In the genomic region with DNA sequence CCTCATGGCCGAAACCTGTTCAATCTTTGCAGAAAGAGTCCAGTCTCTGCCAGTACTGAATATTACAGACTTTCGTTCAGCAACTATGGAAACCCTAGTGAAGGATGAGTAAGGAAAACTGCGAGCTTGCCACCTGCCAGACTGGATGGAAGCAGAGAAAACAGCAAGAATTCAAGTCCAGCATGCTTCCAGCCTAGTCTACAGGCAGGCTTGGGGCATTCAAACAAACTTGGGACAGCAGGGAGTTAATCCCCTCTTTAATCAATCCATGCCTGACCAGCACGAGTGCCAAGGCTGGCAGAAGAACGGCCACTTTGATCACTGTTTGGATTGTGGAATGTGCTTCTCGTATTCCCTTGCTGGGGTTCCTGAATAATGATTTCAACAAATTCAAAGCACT, we compare ENCODE assay signal across 14 cellular contexts.
"Had no signal": no experiment of that assay in that cellular context is flagged by ENCODE, and none has a peak within 500 bp of the region (broad histone marks: within the 10 kb centered on the region; RNA-seq: fewer than 3 reads in every experiment).

No MANE protein-coding gene starts in this region.

- H3K36me3 Mint-ChIP-seq: activated naive CD8-positive, alpha-beta T cell; naive thymus-derived CD8-positive, alpha-beta T cell had no signal

- H3K4me1 Mint-ChIP-seq: naive thymus-derived CD8-positive, alpha-beta T cell had no signal

- H3K4me1 ChIP-seq: parathyroid adenoma had no signal

- H3K27me3 ChIP-seq: tibial artery had no signal

- H3K4me3 ChIP-seq: coronary artery, tibial artery had no signal

- H3K27ac ChIP-seq: coronary artery, parathyroid adenoma, tibial artery had no signal

- ATAC-seq: naive thymus-derived CD8-positive, alpha-beta T cell had no signal

- H3K4me3 Mint-ChIP-seq: activated CD4-positive, alpha-beta memory T cell treated with anti-CD3 and anti-CD28 coated beads for 36 hours; activated naive CD8-positive, alpha-beta T cell; activated T-helper 1 cell treated with anti-CD3 and anti-CD28 coated beads, Interleukin-12 subunit alpha, Interleukin-12 subunit beta, Interleukin-2, Interleukin-4 antibody, amounts not matched to agents 30 ng/mL and 10 ng/mL and 1 ng/mL, durations not matched to agents 14 hours and 24 hours and 36 hours; naive thymus-derived CD8-positive, alpha-beta T cell had no signal

- DNase-seq: activated CD4-positive, alpha-beta memory T cell treated with anti-CD3 and anti-CD28 coated beads for 36 hours; activated CD4-positive, alpha-beta T cell treated with anti-CD3 and anti-CD28 coated beads for 4 hours; activated gamma-delta T cell treated with Interleukin-2 at 50 U/mL for 16 hours; activated T-cell treated with anti-CD3 and anti-CD28 coated beads for 4 hours; foreskin melanocyte; mesenchymal stem cell; naive thymus-derived CD8-positive, alpha-beta T cell; stimulated activated naive CD4-positive, alpha-beta T cell; T1000; tibial artery had no signal

- H3K9me3 Mint-ChIP-seq: activated T-helper 1 cell treated with anti-CD3 and anti-CD28 coated beads, Interleukin-12 subunit alpha, Interleukin-12 subunit beta, Interleukin-2, Interleukin-4 antibody, amounts not matched to agents 30 ng/mL and 10 ng/mL and 1 ng/mL, durations not matched to agents 14 hours and 24 hours and 36 hours; naive thymus-derived CD8-positive, alpha-beta T cell had no signal

- H3K9me3 ChIP-seq: tibial artery had no signal

- H3K27me3 Mint-ChIP-seq: activated CD4-positive, alpha-beta memory T cell treated with anti-CD3 and anti-CD28 coated beads for 36 hours; activated naive CD8-positive, alpha-beta T cell; naive thymus-derived CD8-positive, alpha-beta T cell had no signal

- H3K27ac Mint-ChIP-seq: activated CD4-positive, alpha-beta memory T cell treated with anti-CD3 and anti-CD28 coated beads for 36 hours; activated naive CD8-positive, alpha-beta T cell; activated T-helper 1 cell treated with anti-CD3 and anti-CD28 coated beads, Interleukin-12 subunit alpha, Interleukin-12 subunit beta, Interleukin-2, Interleukin-4 antibody, amounts not matched to agents 30 ng/mL and 10 ng/mL and 1 ng/mL, durations not matched to agents 14 hours and 24 hours and 36 hours; naive thymus-derived CD8-positive, alpha-beta T cell had no signal
